Comparison of ENCODE assay signal across 20 cellular contexts in the genomic region with DNA sequence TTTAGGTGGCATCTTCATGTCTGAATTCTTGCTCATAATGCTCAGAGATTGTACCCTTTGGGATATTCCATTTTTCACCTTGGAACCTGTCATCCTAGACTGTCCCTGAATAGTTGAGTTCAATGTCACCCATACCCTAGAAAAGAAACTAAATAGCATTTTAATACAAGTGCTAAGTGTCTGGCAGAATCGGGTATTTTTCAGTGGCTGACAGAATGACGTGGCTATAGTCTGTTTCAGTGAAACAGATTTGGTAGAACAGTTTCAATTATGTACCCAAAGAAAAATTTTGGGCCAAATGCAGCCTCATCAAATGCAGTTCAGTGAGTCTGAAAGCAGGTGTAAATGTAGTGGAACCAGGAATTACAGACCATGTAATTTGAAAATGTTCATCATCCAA.
"Had no signal": no experiment of that assay in that cellular context is flagged by ENCODE, and none has a peak within 500 bp of the region (broad histone marks: within the 10 kb centered on the region; RNA-seq: fewer than 3 reads in every experiment).

No MANE protein-coding gene starts in this region.

- H3K27me3 ChIP-seq: SJSA1 had no signal

- H3K36me3 ChIP-seq: SJSA1 had no signal

- H3K27ac ChIP-seq: SJSA1, SK-N-MC had no signal

- H3K4me1 ChIP-seq: SJSA1 had no signal

- H3K4me3 ChIP-seq: SJSA1, SK-N-MC had no signal

- DNase-seq: KBM-7; MV-4-11; NCI-H1048; NCI-H1105; NCI-H1436 treated with DMSO at 0.1 percent for 48 hours; NCI-H1694; NCI-H187 treated with DMSO at 0.1 percent for 48 hours; NCI-H2029 treated with DMSO at 0.1 percent for 48 hours; NCI-H2171 treated with DMSO at 0.1 percent for 48 hours; NCI-H345; NCI-H524; NCI-H526 treated with DMSO at 0.1 percent for 48 hours; NCI-H774; NK-92 treated with Interleukin-12 subunit alpha and Interleukin-12 subunit beta, amount 100 ng/mL, for 24 hours; Right ventricle myocardium superior; RPMI8226; SIG-M5; T-helper 2 cell had no signal
